In the genomic region with DNA sequence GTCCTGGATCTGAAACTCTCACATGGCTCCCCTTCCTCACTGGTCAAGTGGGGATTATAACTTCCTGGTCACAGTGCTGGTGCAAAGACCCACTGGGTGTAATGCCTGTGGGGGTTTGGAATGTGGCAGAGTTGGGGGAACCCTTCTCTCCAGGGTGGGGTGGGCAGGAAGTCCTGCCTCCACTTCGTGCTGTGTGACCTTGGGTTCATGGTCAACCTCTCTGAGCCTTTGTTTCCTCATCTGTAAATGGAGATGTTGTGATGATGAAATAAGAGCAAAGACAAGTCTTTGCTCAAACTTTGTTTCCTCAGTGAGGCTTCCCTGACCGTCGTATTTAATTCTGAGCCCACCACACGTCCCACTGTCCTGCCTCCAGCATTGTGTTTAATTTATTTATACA, we compare ENCODE assay signal across 19 cellular contexts.
"Had no signal": no experiment of that assay in that cellular context is flagged by ENCODE, and none has a peak within 500 bp of the region (broad histone marks: within the 10 kb centered on the region; RNA-seq: fewer than 3 reads in every experiment).

No MANE protein-coding gene starts in this region.

- H3K27me3 ChIP-seq: ovary, uterus had no signal

- H3K4me1 Mint-ChIP-seq: naive thymus-derived CD8-positive, alpha-beta T cell; stimulated activated effector memory CD8-positive, alpha-beta T cell treated with anti-CD3 and anti-CD28 coated beads, Interleukin-12 subunit alpha, Interleukin-12 subunit beta, amount 100 ng/mL, for 72 hours had no signal

- H3K4me3 Mint-ChIP-seq: naive thymus-derived CD8-positive, alpha-beta T cell; stimulated activated effector memory CD8-positive, alpha-beta T cell treated with anti-CD3 and anti-CD28 coated beads, Interleukin-12 subunit alpha, Interleukin-12 subunit beta, amount 100 ng/mL, for 72 hours; type B pancreatic cell had no signal

- H3K36me3 ChIP-seq: gastroesophageal sphincter, neutrophil, ovary, suprapubic skin, thyroid gland, uterus had no signal

- H3K27ac ChIP-seq: dorsolateral prefrontal cortex, gastroesophageal sphincter, neutrophil, ovary, suprapubic skin, thyroid gland had no signal

- ATAC-seq: gastroesophageal sphincter; left lobe of liver; mucosa of descending colon; naive thymus-derived CD8-positive, alpha-beta T cell; stimulated activated naive CD8-positive, alpha-beta T cell treated with anti-CD3 and anti-CD28 coated beads, Interleukin-15, Interleukin-2, amounts not matched to agents 100 U/mL and 50 U/mL, for 24 hours had no signal

- H3K4me3 ChIP-seq: dorsolateral prefrontal cortex, gastroesophageal sphincter, mucosa of descending colon, ovary, suprapubic skin, thyroid gland, uterus had no signal

- H3K4me1 ChIP-seq: suprapubic skin, uterus had no signal

- H3K9me3 ChIP-seq: neutrophil, ovary, suprapubic skin, thyroid gland, uterus had no signal

- H3K36me3 Mint-ChIP-seq: naive thymus-derived CD8-positive, alpha-beta T cell; stimulated activated effector memory CD8-positive, alpha-beta T cell treated with anti-CD3 and anti-CD28 coated beads, Interleukin-12 subunit alpha, Interleukin-12 subunit beta, amount 100 ng/mL, for 72 hours; type B pancreatic cell had no signal

- DNase-seq: cortex of kidney; dorsolateral prefrontal cortex; effector CD8-positive, alpha-beta T cell; glutamatergic neuron; mucosa of descending colon; ovary; stimulated activated CD4-positive, alpha-beta T cell treated with anti-CD3 and anti-CD28 coated beads, Interleukin-4, amount 100 ng/mL, for 1 hour; stimulated activated CD8-positive, alpha-beta memory T cell treated with anti-CD3 and anti-CD28 coated beads, Interleukin-4, amount 100 ng/mL, for 48 hours; stimulated activated naive CD8-positive, alpha-beta T cell treated with anti-CD3 and anti-CD28 coated beads, Interleukin-15, Interleukin-2, amounts not matched to agents 100 U/mL and 50 U/mL, for 24 hours; thyroid gland had no signal

- H3K27ac Mint-ChIP-seq: progenitor cell of endocrine pancreas; stimulated activated effector memory CD8-positive, alpha-beta T cell treated with anti-CD3 and anti-CD28 coated beads, Interleukin-12 subunit alpha, Interleukin-12 subunit beta, amount 100 ng/mL, for 72 hours; type B pancreatic cell had no signal

- H3K9me3 Mint-ChIP-seq: stimulated activated effector memory CD8-positive, alpha-beta T cell treated with anti-CD3 and anti-CD28 coated beads, Interleukin-12 subunit alpha, Interleukin-12 subunit beta, amount 100 ng/mL, for 72 hours; type B pancreatic cell had no signal
